In genomic region chr3:150847433-150847832, GRCh38 we compare ENCODE assay signal across 9 cellular contexts. TPM values are rescaled to one million over a fixed set of nuclear protein-coding genes. Genes with fewer than 3 reads are reported as not detected.
"Had no signal": no experiment of that assay in that cellular context is flagged by ENCODE, and none has a peak within 500 bp of the region (broad histone marks: within the 10 kb centered on the region; RNA-seq: fewer than 3 reads in every experiment).

No MANE protein-coding gene starts in this region.

- H3K4me3 ChIP-seq: GM23248 had no signal

- DNase-seq: GM23248, GOT3, H9, HCEC 1CT, KBM-7 had no signal

- H3K9ac ChIP-seq: GM23248, KMS-11 had no signal

- H2AFZ ChIP-seq: GM23248 had no signal

- H3K4me2 ChIP-seq: KMS-11 had no signal

- H3K4me3 Mint-ChIP-seq: H9 had no signal

- FAIRE-seq: H54, HTR-8/SVneo had no signal

- H3K27ac ChIP-seq: GM23248, KMS-11 had no signal

RNA-seq across cellular contexts. Expression of gene MINDY4B, which starts 57.8 kb away (rescaled TPM):
- total RNA-seq: GM23248, H9, HT-29 had no signal
- polyA plus RNA-seq: GM23248 had no signal
